20 cellular contexts compared by ENCODE assay signal in genomic region chr9:135110416-135110815, GRCh38. TPM values are rescaled to one million over a fixed set of nuclear protein-coding genes. Genes with fewer than 3 reads are reported as not detected.
"Had no signal": no experiment of that assay in that cellular context is flagged by ENCODE, and none has a peak within 500 bp of the region (broad histone marks: within the 10 kb centered on the region; RNA-seq: fewer than 3 reads in every experiment).

No MANE protein-coding gene starts in this region.

- H3K4me3 Mint-ChIP-seq: dendritic cell treated with granulocyte-macrophage colony-stimulating factor and Interleukin-4, amounts not matched to agents 40 ng/mL and 50 ng/mL, for 4 days; memory B cell had no signal

- ATAC-seq: gastrocnemius medialis, heart right ventricle, left cardiac atrium, left lung, left ventricle myocardium superior, lower lobe of right lung had no signal

- H3K27ac Mint-ChIP-seq: dendritic cell treated with granulocyte-macrophage colony-stimulating factor and Interleukin-4, amounts not matched to agents 40 ng/mL and 50 ng/mL, for 4 days; memory B cell had no signal

- H3K4me3 ChIP-seq: colonic mucosa, esophagus muscularis mucosa, gastrocnemius medialis, heart right ventricle, left lung, lower lobe of right lung had no signal

- H3K36me3 Mint-ChIP-seq: memory B cell had no signal

- H3K27ac ChIP-seq: colonic mucosa, esophagus muscularis mucosa, gastrocnemius medialis, heart right ventricle, left lung, lower lobe of right lung had no signal

- H3K9me3 Mint-ChIP-seq: dendritic cell treated with granulocyte-macrophage colony-stimulating factor and Interleukin-4, amounts not matched to agents 40 ng/mL and 50 ng/mL, for 4 days; memory B cell had no signal

- H3K27me3 ChIP-seq: colonic mucosa, gastrocnemius medialis had no signal

- H3K9me3 ChIP-seq: colonic mucosa, esophagus muscularis mucosa, gastrocnemius medialis, heart right ventricle, left lung, lower lobe of right lung had no signal

- DNase-seq: colonic mucosa; cortex of kidney; effector CD4-positive, alpha-beta T cell; effector memory CD4-positive, alpha-beta T cell; foreskin melanocyte; gastrocnemius medialis; glutamatergic neuron; head of caudate nucleus; heart right ventricle; hippocampal formation; left cardiac atrium; left lung; left ventricle myocardium superior; lower lobe of right lung; mesendoderm; midbrain had no signal

- H3K36me3 ChIP-seq: colonic mucosa, gastrocnemius medialis, heart right ventricle, left lung, lower lobe of right lung had no signal

- H3K4me1 ChIP-seq: colonic mucosa, gastrocnemius medialis, left lung, lower lobe of right lung had no signal

RNA-seq across cellular contexts. Expression of gene OLFM1, which starts 22.9 kb away (rescaled TPM):
- total RNA-seq: epithelial cell of proximal tubule had no signal
